10 cellular contexts compared by ENCODE assay signal in genomic region chr12:65892905-65893304, GRCh38.
A peak's percentile ranks its signal among the peaks of the same experiment; 100 is the strongest.
DNase-seq lines count a peak whose midpoint lies in the region; ATAC-seq and TF ChIP-seq lines count a peak whose summit lies in the region.
"Had no signal": no experiment of that assay in that cellular context is flagged by ENCODE, and none has a peak within 500 bp of the region (broad histone marks: within the 10 kb centered on the region; RNA-seq: fewer than 3 reads in every experiment).

No MANE protein-coding gene starts in this region.

- H3K4me1 Mint-ChIP-seq in activated T-cell treated with anti-CD3 and anti-CD28 coated beads, Interleukin-2, amount 50 U/mL, for 4 hours (ENCODE audit: low read depth), result no peaks in the 10 kb centered on the region
- H3K4me1 Mint-ChIP-seq in activated T-cell treated with anti-CD3 and anti-CD28 coated beads, Interleukin-2, amount 50 U/mL, for 24 hours (ENCODE audit: low read depth), result peaks cover 2% of the 10 kb centered on the region
- H3K4me1 Mint-ChIP-seq: T-cell had no signal

- peaks cover 24% of the 10 kb centered on the region for H3K27me3 Mint-ChIP-seq in activated T-cell treated with anti-CD3 and anti-CD28 coated beads, Interleukin-2, amount 50 U/mL, for 4 hours (ENCODE audit: low read depth)
- H3K27me3 Mint-ChIP-seq in activated T-cell treated with anti-CD3 and anti-CD28 coated beads, Interleukin-2, amount 50 U/mL, for 24 hours, result peaks cover 32% of the 10 kb centered on the region

- peak; percentile 56 to 62 for ATAC-seq in activated T-cell treated with anti-CD3 and anti-CD28 coated beads, Interleukin-2, amount 50 U/mL, for 4 hours

- no peaks in the 10 kb centered on the region for H3K9me3 ChIP-seq in SJCRH30 (replicated peaks)
- H3K9me3 ChIP-seq: neutrophil had no signal

- no peak overlapping the region for H3K4me3 Mint-ChIP-seq in activated T-cell treated with anti-CD3 and anti-CD28 coated beads, Interleukin-2, amount 50 U/mL, for 4 hours
- H3K4me3 Mint-ChIP-seq in activated T-cell treated with anti-CD3 and anti-CD28 coated beads, Interleukin-2, amount 50 U/mL, for 24 hours, result no peak overlapping the region
- H3K4me3 Mint-ChIP-seq: T-cell had no signal

- H3K27ac Mint-ChIP-seq in activated T-cell treated with anti-CD3 and anti-CD28 coated beads, Interleukin-2, amount 50 U/mL, for 24 hours, result no peak overlapping the region
- H3K27ac Mint-ChIP-seq: T-cell had no signal

- peak overlapping the region; percentile 66 for H3K27ac ChIP-seq in SJCRH30
- H3K27ac ChIP-seq: neutrophil had no signal

- DNase-seq in activated T-cell treated with anti-CD3 and anti-CD28 coated beads, Interleukin-2, amount 50 U/mL, for 4 hours, result no peak
- no peak for DNase-seq in activated T-cell treated with anti-CD3 and anti-CD28 coated beads, Interleukin-2, amount 50 U/mL, for 24 hours
- DNase-seq in SJCRH30 (peak; percentile 59 to 76), foreskin fibroblast (peak; percentile 89), stromal cell of bone marrow (ENCODE audit: low read depth) (peak; percentile 65), ureter (ENCODE audit: low spot score) (no peak), amniotic stem cell (lab: John Stamatoyannopoulos, UW) (no peak), globus pallidus (ENCODE audit: low spot score) (no peak)
- DNase-seq: T-cell had no signal

- H3K9me3 Mint-ChIP-seq in activated T-cell treated with anti-CD3 and anti-CD28 coated beads, Interleukin-2, amount 50 U/mL, for 4 hours, result no peaks in the 10 kb centered on the region
- no peaks in the 10 kb centered on the region for H3K9me3 Mint-ChIP-seq in activated T-cell treated with anti-CD3 and anti-CD28 coated beads, Interleukin-2, amount 50 U/mL, for 24 hours
- H3K9me3 Mint-ChIP-seq: T-cell had no signal

- no peak overlapping the region for H3K4me3 ChIP-seq in SJCRH30
- no peak overlapping the region for H3K4me3 ChIP-seq in foreskin fibroblast (ENCODE audit: low read depth in 1 of 2, low read length in 2 of 2)

- no peak for TF ChIP-seq CTCF in foreskin fibroblast (IDR thresholded peaks at IDR 0.05; ENCODE audit: low read depth, low read length)

- H3K36me3 Mint-ChIP-seq in activated T-cell treated with anti-CD3 and anti-CD28 coated beads, Interleukin-2, amount 50 U/mL, for 4 hours (ENCODE audit: insufficient read depth), result no peaks in the 10 kb centered on the region
- no peaks in the 10 kb centered on the region for H3K36me3 Mint-ChIP-seq in activated T-cell treated with anti-CD3 and anti-CD28 coated beads, Interleukin-2, amount 50 U/mL, for 24 hours (ENCODE audit: low read depth)
- H3K36me3 Mint-ChIP-seq: T-cell had no signal

- H3K36me3 ChIP-seq in SJCRH30, result 0 out of 2 replicates have a peak, but pooled peaks cover 5% of the 10 kb centered on the region
- H3K36me3 ChIP-seq: neutrophil had no signal

- H3K27me3 ChIP-seq in SJCRH30, result no peaks in the 10 kb centered on the region

- peaks cover 64% of the 10 kb centered on the region for H3K4me1 ChIP-seq in SJCRH30

Comparison
In these comparisons a context has a peak if more than half of its experiments do, and no peak if none do; other contexts are left out.
1. DNase-seq: peak in SJCRH30 (2 of 2), foreskin fibroblast (2 of 2) and stromal cell of bone marrow (single experiment); none in activated T-cell treated with anti-CD3 and anti-CD28 coated beads, Interleukin-2, amount 50 U/mL, for 4 hours (single experiment), activated T-cell treated with anti-CD3 and anti-CD28 coated beads, Interleukin-2, amount 50 U/mL, for 24 hours (single experiment), ureter (single experiment), amniotic stem cell (single experiment) and globus pallidus (single experiment).